ENCODE assay signal across 1 cellular context in the genomic region with DNA sequence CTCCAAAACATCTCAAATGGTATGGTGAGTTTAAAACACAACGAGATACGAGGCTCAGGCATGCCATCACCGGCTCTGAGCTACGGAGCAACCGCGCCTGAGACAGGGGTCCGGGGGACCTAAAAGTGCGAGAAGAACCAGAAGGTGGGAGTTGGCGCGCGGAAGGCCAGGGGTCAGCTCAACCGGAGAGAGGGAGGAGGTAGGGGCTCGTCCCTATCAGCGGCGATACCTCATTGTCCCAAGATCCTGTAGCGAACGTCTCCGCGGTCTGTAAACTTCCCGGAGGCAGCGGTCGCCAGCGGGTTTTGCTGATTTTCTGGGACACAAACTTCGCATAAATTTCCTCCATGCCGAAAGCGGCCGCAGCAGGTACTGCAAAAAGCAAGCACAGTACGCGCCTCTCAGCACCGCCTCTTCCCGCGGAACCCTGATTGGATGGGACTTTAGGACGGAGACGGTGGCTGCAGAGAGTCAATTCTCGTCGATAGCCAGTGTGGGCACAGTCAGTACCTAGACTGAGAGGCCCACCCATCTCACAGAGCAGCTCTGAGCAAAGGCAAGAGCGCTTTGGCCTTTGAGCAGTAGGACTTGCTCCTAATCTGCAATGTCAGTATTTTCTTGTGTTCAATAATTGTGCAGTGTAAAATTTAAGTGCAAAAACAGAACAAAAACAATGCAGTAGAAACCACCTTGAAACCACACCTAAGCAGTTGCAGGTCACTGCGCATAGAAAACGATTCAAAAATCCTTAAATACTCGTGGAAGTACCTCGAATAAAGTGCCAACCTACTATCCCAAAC.
TF ChIP-seq lines count a peak whose summit lies in the region.

A gene with protein sequence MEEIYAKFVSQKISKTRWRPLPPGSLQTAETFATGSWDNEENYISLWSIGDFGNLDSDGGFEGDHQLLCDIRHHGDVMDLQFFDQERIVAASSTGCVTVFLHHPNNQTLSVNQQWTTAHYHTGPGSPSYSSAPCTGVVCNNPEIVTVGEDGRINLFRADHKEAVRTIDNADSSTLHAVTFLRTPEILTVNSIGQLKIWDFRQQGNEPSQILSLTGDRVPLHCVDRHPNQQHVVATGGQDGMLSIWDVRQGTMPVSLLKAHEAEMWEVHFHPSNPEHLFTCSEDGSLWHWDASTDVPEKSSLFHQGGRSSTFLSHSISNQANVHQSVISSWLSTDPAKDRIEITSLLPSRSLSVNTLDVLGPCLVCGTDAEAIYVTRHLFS (minus strand): TSS at position 383 of the 800 bp plus-strand sequence. CDS start 34 bp downstream, at position 349.

TF ChIP-seq in K562, 482 proteins besides CTCF, POLR2A, EP300 and RAD21 (continued from another document and continues in another):
- TF ChIP-seq, protein P1, sequence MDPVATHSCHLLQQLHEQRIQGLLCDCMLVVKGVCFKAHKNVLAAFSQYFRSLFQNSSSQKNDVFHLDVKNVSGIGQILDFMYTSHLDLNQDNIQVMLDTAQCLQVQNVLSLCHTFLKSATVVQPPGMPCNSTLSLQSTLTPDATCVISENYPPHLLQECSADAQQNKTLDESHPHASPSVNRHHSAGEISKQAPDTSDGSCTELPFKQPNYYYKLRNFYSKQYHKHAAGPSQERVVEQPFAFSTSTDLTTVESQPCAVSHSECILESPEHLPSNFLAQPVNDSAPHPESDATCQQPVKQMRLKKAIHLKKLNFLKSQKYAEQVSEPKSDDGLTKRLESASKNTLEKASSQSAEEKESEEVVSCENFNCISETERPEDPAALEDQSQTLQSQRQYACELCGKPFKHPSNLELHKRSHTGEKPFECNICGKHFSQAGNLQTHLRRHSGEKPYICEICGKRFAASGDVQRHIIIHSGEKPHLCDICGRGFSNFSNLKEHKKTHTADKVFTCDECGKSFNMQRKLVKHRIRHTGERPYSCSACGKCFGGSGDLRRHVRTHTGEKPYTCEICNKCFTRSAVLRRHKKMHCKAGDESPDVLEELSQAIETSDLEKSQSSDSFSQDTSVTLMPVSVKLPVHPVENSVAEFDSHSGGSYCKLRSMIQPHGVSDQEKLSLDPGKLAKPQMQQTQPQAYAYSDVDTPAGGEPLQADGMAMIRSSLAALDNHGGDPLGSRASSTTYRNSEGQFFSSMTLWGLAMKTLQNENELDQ (CRISPR knock-in tag; IDR thresholded peaks at IDR 0.05; ENCODE audit: borderline replicate concordance): no peak
- TF ChIP-seq RBM25 (IDR thresholded peaks at IDR 0.05; ENCODE audit: low read depth, low read length, severe bottlenecking) (peak; percentile 39), BRD4 (IDR thresholded peaks at IDR 0.05) (no peak), MYNN (IDR thresholded peaks at IDR 0.05) (no peak), MYNN (CRISPR knock-in tag; IDR thresholded peaks at IDR 0.05) (no peak), NRF1 (conservative IDR thresholded peaks at IDR 0.05 in 1 of 2, IDR thresholded peaks at IDR 0.05 in 1 of 2) (peak; percentile 57 to 68), FOS (IDR thresholded peaks at IDR 0.05; ENCODE audit: extremely low read depth, insufficient read length) (peak; percentile 63), SRSF7 (optimal IDR thresholded peaks at IDR 0.05; ENCODE audit: low read depth, low read length) (no peak), KLF13 (tag; IDR thresholded peaks at IDR 0.05; ENCODE audit: borderline replicate concordance, low read depth) (no peak), MCM2 (IDR thresholded peaks at IDR 0.05; ENCODE audit: low read depth) (no peak), ZNF3 (CRISPR knock-in tag; IDR thresholded peaks at IDR 0.05) (peak; percentile 54; the same call in 1 of the 2 replicates), RNF2 (IDR thresholded peaks at IDR 0.05) (peak; percentile 24; the same call in 1 of the 2 replicates), MEF2A (IDR thresholded peaks at IDR 0.05; ENCODE audit: control insufficient read depth, low read depth, low read length) (no peak), NFYB (IDR thresholded peaks at IDR 0.05; ENCODE audit: extremely low read depth, insufficient read length) (peak; percentile 97), EGR1 (conservative IDR thresholded peaks at IDR 0.05) (no peak), ZNF75A (CRISPR knock-in tag; IDR thresholded peaks at IDR 0.05) (no peak), NFE2L1 (tag; IDR thresholded peaks at IDR 0.05; ENCODE audit: borderline replicate concordance, low read depth) (no peak), TEAD2 (tag; IDR thresholded peaks at IDR 0.05) (no peak), SIX5 (IDR thresholded peaks at IDR 0.05; ENCODE audit: borderline replicate concordance in 1 of 2, insufficient read depth in 1 of 2, low read depth in 1 of 2, low read length in 2 of 2) (no peak), PURB (CRISPR knock-in tag; IDR thresholded peaks at IDR 0.05; ENCODE audit: low read depth) (no peak), KDM1A (IDR thresholded peaks at IDR 0.05) (no peak), RBFOX2 (IDR thresholded peaks at IDR 0.05; ENCODE audit: low read depth, low read length) (peak; percentile 85), SAP30 (IDR thresholded peaks at IDR 0.05; ENCODE audit: borderline replicate concordance, insufficient read depth, low read depth, low read length, poor library complexity, severe bottlenecking) (no peak), ZNF217 (CRISPR knock-in tag; IDR thresholded peaks at IDR 0.05) (no peak), ARID1B (IDR thresholded peaks at IDR 0.05) (peak; percentile 20; the same call in 1 of the 2 replicates), MEIS2 (IDR thresholded peaks at IDR 0.05; ENCODE audit: partially characterized antibody) (peak; percentile 2), KAT2B (IDR thresholded peaks at IDR 0.05; ENCODE audit: low read depth, low read length) (no peak)
- TF ChIP-seq, protein P2, sequence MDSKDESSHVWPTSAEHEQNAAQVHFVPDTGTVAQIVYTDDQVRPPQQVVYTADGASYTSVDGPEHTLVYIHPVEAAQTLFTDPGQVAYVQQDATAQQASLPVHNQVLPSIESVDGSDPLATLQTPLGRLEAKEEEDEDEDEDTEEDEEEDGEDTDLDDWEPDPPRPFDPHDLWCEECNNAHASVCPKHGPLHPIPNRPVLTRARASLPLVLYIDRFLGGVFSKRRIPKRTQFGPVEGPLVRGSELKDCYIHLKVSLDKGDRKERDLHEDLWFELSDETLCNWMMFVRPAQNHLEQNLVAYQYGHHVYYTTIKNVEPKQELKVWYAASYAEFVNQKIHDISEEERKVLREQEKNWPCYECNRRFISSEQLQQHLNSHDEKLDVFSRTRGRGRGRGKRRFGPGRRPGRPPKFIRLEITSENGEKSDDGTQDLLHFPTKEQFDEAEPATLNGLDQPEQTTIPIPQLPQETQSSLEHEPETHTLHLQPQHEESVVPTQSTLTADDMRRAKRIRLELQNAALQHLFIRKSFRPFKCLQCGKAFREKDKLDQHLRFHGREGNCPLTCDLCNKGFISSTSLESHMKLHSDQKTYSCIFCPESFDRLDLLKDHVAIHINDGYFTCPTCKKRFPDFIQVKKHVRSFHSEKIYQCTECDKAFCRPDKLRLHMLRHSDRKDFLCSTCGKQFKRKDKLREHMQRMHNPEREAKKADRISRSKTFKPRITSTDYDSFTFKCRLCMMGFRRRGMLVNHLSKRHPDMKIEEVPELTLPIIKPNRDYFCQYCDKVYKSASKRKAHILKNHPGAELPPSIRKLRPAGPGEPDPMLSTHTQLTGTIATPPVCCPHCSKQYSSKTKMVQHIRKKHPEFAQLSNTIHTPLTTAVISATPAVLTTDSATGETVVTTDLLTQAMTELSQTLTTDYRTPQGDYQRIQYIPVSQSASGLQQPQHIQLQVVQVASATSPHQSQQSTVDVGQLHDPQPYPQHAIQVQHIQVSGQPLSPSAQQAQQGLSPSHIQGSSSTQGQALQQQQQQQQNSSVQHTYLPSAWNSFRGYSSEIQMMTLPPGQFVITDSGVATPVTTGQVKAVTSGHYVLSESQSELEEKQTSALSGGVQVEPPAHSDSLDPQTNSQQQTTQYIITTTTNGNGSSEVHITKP (IDR thresholded peaks at IDR 0.05; ENCODE audit: partially characterized antibody): peak; percentile 10
- TF ChIP-seq, protein P3, sequence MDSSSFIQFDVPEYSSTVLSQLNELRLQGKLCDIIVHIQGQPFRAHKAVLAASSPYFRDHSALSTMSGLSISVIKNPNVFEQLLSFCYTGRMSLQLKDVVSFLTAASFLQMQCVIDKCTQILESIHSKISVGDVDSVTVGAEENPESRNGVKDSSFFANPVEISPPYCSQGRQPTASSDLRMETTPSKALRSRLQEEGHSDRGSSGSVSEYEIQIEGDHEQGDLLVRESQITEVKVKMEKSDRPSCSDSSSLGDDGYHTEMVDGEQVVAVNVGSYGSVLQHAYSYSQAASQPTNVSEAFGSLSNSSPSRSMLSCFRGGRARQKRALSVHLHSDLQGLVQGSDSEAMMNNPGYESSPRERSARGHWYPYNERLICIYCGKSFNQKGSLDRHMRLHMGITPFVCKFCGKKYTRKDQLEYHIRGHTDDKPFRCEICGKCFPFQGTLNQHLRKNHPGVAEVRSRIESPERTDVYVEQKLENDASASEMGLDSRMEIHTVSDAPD (CRISPR knock-in tag; IDR thresholded peaks at IDR 0.05): no peak
- TF ChIP-seq, protein P4, sequence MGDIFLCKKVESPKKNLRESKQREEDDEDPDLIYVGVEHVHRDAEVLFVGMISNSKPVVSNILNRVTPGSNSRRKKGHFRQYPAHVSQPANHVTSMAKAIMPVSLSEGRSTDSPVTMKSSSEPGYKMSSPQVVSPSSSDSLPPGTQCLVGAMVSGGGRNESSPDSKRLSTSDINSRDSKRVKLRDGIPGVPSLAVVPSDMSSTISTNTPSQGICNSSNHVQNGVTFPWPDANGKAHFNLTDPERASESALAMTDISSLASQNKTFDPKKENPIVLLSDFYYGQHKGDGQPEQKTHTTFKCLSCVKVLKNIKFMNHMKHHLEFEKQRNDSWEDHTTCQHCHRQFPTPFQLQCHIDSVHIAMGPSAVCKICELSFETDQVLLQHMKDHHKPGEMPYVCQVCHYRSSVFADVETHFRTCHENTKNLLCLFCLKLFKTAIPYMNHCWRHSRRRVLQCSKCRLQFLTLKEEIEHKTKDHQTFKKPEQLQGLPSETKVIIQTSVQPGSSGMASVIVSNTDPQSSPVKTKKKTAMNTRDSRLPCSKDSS (IDR thresholded peaks at IDR 0.05; ENCODE audit: low read depth, partially characterized antibody): no peak
- TF ChIP-seq, protein P5, sequence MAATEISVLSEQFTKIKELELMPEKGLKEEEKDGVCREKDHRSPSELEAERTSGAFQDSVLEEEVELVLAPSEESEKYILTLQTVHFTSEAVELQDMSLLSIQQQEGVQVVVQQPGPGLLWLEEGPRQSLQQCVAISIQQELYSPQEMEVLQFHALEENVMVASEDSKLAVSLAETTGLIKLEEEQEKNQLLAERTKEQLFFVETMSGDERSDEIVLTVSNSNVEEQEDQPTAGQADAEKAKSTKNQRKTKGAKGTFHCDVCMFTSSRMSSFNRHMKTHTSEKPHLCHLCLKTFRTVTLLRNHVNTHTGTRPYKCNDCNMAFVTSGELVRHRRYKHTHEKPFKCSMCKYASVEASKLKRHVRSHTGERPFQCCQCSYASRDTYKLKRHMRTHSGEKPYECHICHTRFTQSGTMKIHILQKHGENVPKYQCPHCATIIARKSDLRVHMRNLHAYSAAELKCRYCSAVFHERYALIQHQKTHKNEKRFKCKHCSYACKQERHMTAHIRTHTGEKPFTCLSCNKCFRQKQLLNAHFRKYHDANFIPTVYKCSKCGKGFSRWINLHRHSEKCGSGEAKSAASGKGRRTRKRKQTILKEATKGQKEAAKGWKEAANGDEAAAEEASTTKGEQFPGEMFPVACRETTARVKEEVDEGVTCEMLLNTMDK (IDR thresholded peaks at IDR 0.05; ENCODE audit: borderline replicate concordance, insufficient read depth, low read depth, low read length, poor library complexity, severe bottlenecking): no peak
- TF ChIP-seq, protein P6, sequence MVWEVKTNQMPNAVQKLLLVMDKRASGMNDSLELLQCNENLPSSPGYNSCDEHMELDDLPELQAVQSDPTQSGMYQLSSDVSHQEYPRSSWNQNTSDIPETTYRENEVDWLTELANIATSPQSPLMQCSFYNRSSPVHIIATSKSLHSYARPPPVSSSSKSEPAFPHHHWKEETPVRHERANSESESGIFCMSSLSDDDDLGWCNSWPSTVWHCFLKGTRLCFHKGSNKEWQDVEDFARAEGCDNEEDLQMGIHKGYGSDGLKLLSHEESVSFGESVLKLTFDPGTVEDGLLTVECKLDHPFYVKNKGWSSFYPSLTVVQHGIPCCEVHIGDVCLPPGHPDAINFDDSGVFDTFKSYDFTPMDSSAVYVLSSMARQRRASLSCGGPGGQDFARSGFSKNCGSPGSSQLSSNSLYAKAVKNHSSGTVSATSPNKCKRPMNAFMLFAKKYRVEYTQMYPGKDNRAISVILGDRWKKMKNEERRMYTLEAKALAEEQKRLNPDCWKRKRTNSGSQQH (CRISPR knock-in tag; IDR thresholded peaks at IDR 0.05): peak; percentile 58; the same call in 1 of the 2 replicates
- TF ChIP-seq, protein P7, sequence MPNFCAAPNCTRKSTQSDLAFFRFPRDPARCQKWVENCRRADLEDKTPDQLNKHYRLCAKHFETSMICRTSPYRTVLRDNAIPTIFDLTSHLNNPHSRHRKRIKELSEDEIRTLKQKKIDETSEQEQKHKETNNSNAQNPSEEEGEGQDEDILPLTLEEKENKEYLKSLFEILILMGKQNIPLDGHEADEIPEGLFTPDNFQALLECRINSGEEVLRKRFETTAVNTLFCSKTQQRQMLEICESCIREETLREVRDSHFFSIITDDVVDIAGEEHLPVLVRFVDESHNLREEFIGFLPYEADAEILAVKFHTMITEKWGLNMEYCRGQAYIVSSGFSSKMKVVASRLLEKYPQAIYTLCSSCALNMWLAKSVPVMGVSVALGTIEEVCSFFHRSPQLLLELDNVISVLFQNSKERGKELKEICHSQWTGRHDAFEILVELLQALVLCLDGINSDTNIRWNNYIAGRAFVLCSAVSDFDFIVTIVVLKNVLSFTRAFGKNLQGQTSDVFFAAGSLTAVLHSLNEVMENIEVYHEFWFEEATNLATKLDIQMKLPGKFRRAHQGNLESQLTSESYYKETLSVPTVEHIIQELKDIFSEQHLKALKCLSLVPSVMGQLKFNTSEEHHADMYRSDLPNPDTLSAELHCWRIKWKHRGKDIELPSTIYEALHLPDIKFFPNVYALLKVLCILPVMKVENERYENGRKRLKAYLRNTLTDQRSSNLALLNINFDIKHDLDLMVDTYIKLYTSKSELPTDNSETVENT (CRISPR knock-in tag; IDR thresholded peaks at IDR 0.05): peak; percentile 50; the same call in 1 of the 2 replicates
- TF ChIP-seq, protein P8, sequence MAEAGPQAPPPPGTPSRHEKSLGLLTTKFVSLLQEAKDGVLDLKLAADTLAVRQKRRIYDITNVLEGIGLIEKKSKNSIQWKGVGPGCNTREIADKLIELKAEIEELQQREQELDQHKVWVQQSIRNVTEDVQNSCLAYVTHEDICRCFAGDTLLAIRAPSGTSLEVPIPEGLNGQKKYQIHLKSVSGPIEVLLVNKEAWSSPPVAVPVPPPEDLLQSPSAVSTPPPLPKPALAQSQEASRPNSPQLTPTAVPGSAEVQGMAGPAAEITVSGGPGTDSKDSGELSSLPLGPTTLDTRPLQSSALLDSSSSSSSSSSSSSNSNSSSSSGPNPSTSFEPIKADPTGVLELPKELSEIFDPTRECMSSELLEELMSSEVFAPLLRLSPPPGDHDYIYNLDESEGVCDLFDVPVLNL (CRISPR knock-in tag; IDR thresholded peaks at IDR 0.05; ENCODE audit: low read depth): no peak
- TF ChIP-seq, protein P9, sequence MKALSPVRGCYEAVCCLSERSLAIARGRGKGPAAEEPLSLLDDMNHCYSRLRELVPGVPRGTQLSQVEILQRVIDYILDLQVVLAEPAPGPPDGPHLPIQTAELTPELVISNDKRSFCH (CRISPR knock-in tag; IDR thresholded peaks at IDR 0.05): no peak
- TF ChIP-seq, protein P9 (tag; IDR thresholded peaks at IDR 0.05): 0 out of 2 replicates have a peak, but pooled peaks have one; percentile 41
